8 cellular contexts compared by ENCODE assay signal in genomic region chr2:190344275-190344827, GRCh38. TPM values are rescaled to one million over a fixed set of nuclear protein-coding genes. Genes with fewer than 3 reads are reported as not detected.
DNase-seq lines count a peak whose midpoint lies in the region; ATAC-seq and TF ChIP-seq lines count a peak whose summit lies in the region.

No MANE protein-coding gene starts in this region.

- TF ChIP-seq POLR2A in Peyer's patch (IDR thresholded peaks at IDR 0.05): peak in 1 of 2 donors; percentile 24

- H3K9ac ChIP-seq in stomach smooth muscle (ENCODE audit: low read length in 2 of 2): peak overlapping the region; percentile 81 to 91

- peak in 3 of 6 experiments; percentile 44 to 61 (median 53) for TF ChIP-seq CTCF in Peyer's patch (IDR thresholded peaks at IDR 0.05)

- H3K27ac ChIP-seq in Peyer's patch (peak overlapping the region; percentile 72 to 98 (median 92)), cingulate gyrus (ENCODE audit: low read depth, low read length) (peak overlapping the region; percentile 88), stomach smooth muscle (ENCODE audit: low read length) (peak overlapping the region; percentile 78)

- H3K36me3 ChIP-seq in Peyer's patch (no peaks in the 10 kb centered on the region), stomach smooth muscle (ENCODE audit: control insufficient read depth in 2 of 2, insufficient read depth in 2 of 2, low read length in 2 of 2) (no peaks in the 10 kb centered on the region)

- H3K4me1 ChIP-seq in Peyer's patch (peaks cover 0 to 15% (median 6%) of the 10 kb centered on the region in 4 donors), stomach smooth muscle (ENCODE audit: control insufficient read depth, insufficient read depth, low read length) (peaks cover 10% of the 10 kb centered on the region)

- ATAC-seq in GM19395 (IDR thresholded peaks at IDR 0.05; ENCODE audit: unreplicated experiment) (peak; percentile 84), HG03378 (IDR thresholded peaks at IDR 0.05; ENCODE audit: unreplicated experiment) (peak; percentile 82)

- H3K4me3 ChIP-seq in Peyer's patch: peak overlapping the region; percentile 58 to 94 (median 70)
- peak overlapping the region; percentile 85 to 94 for H3K4me3 ChIP-seq in stomach smooth muscle (ENCODE audit: low read length in 2 of 2)

- DNase-seq in DMS53 (lab: John Stamatoyannopoulos, UW) (peak; percentile 79), Peyer's patch (peak in 2 of 3 donors; percentile 45 to 83), left kidney (ENCODE audit: low read depth, low spot score) (peak; percentile 82), T-helper 9 cell (no peak)

- no peaks in the 10 kb centered on the region for H3K27me3 ChIP-seq in Peyer's patch
- H3K27me3 ChIP-seq in stomach smooth muscle (ENCODE audit: control insufficient read depth in 1 of 2, insufficient read depth in 2 of 2, low read length in 2 of 2): no peaks in the 10 kb centered on the region

- H3K9me3 ChIP-seq in Peyer's patch (no peaks in the 10 kb centered on the region), stomach smooth muscle (ENCODE audit: control insufficient read depth in 2 of 2, low read length in 2 of 2) (no peaks in the 10 kb centered on the region)

RNA-seq across cellular contexts. Expression of gene INPP1, which starts 1.0 kb away (rescaled TPM):
- 10 to 100 TPM; 10.7 to 37.9 (median 32.1) TPM for total RNA-seq in Peyer's patch

RNA-seq across cellular contexts. Expression of gene HIBCH, which starts 24.7 kb away (rescaled TPM):
- 10 to 100 TPM; 20.0 to 38.8 (median 27.4) TPM for total RNA-seq in Peyer's patch
